ENCODE assay signal across 5 cellular contexts in the genomic region with DNA sequence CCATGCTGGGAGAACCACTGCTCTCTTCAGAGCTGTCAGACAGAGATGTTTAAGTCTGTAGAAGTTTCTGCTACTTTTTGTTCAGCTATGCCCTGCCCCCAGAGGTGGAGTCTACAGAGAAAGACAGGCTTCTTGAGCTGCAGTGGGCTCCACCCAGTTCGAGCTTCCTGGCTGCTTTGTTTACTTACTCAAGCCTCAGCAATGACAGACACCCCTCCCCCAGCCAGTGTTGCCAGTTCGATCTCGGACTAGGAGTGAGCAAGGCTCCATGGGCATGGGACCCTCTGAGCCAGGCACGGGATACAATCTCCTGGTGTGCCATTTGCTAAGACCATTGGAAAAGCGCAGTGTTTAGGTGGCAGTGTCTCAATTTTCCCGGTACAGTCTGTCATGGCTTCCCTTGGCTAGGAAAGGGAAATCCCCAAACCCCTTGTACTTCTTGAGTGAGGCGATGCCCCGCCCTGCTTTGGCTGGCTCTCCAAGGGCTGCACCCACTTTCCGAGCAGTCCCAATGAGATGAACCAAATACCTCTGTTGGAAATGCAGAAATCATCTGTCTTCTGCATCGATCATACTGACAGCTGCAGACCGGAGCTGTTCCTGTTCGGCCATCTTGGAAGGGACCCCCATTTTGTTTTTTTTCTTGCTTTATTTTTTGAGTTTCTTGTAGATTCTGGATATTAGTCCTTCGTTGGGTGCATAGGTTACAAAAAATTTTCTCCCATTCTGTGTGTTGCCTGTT. TPM values are rescaled to one million over a fixed set of nuclear protein-coding genes. Genes with fewer than 3 reads are reported as not detected.
"Had no signal": no experiment of that assay in that cellular context is flagged by ENCODE, and none has a peak within 500 bp of the region (broad histone marks: within the 10 kb centered on the region; RNA-seq: fewer than 3 reads in every experiment).

No MANE protein-coding gene starts in this region.

RNA-seq across cellular contexts. Expression of a gene that starts 47.2 kb away (rescaled TPM):
- total RNA-seq: OCI-LY7, Peyer's patch, Right ventricle myocardium inferior, SJCRH30, T-cell had no signal
